ENCODE assay signal across 18 cellular contexts in the genomic region with DNA sequence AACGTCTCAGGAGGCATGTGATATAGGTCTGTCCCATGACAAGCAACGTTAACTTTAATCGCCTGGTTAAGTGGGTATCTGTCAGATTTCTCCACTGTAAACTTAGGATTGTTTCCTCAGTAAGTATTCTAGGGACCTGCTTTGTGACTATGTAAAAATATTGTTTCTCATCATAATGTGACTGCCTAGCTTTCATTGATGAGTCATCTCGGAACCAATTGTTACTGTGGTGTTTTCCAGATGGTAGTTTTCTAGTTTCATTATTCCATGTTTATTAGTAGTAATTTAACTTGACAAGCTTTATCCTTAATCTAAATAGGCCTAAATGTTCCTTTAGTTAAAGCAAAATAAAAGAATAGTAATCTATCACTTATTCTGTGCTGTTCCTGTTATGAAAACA. TPM values are rescaled to one million over a fixed set of nuclear protein-coding genes. Genes with fewer than 3 reads are reported as not detected.
A peak's percentile ranks its signal among the peaks of the same experiment; 100 is the strongest.
DNase-seq lines count a peak whose midpoint lies in the region; ATAC-seq, FAIRE-seq and TF ChIP-seq lines count a peak whose summit lies in the region.
"Had no signal": no experiment of that assay in that cellular context is flagged by ENCODE, and none has a peak within 500 bp of the region (broad histone marks: within the 10 kb centered on the region; RNA-seq: fewer than 3 reads in every experiment).

No MANE protein-coding gene starts in this region.

- dilution Hi-C loops in IMR-90 (cut with HindIII; ENCODE audit: low sequenced_read_pairs, unreplicated experiment): no loop called here

- no peak overlapping the region for H3K9ac ChIP-seq in IMR-90 (ENCODE audit: low read depth, low read length)

- no peak overlapping the region for H2AK9ac ChIP-seq in IMR-90 (replicated peaks; ENCODE audit: low read depth, low read length, poor library complexity)

- no peak overlapping the region for H3K27ac ChIP-seq in A549
- H3K27ac ChIP-seq in IMR-90 (ENCODE audit: insufficient read depth, low read length): no peak overlapping the region
- H3K27ac ChIP-seq: C4-2B had no signal

- no peak overlapping the region for H2AFZ ChIP-seq in IMR-90 (replicated peaks; ENCODE audit: low read length, poor library complexity)

- no peaks in the 10 kb centered on the region for H3K9me3 ChIP-seq in A549
- no peaks in the 10 kb centered on the region for H3K9me3 ChIP-seq in IMR-90 (ENCODE audit: control insufficient read depth, insufficient read depth, low read length)
- H3K9me3 ChIP-seq: BE2C had no signal

- no peaks in the 10 kb centered on the region for H3K9me1 ChIP-seq in IMR-90 (ENCODE audit: insufficient read depth, low read length)

- no peak for ATAC-seq in A549
- peak; percentile 41 for ATAC-seq in GM18520 (IDR thresholded peaks at IDR 0.05; ENCODE audit: unreplicated experiment)
- ATAC-seq in IMR-90 (ENCODE audit: low read depth): no peak
- ATAC-seq in HG03442 (IDR thresholded peaks at IDR 0.05; ENCODE audit: unreplicated experiment): no peak
- ATAC-seq in WTC11: no peak

- BruUV-seq in IMR-90 (replicated peaks; lab: Mats Ljungman, UMichigan): no TSS peak

- DNase-seq in A549 (ENCODE audit: low read depth in 1 of 2, low spot score in 1 of 2): no peak
- DNase-seq in IMR-90: no peak
- DNase-seq in dermis blood vessel endothelial cell: peak; percentile 23
- DNase-seq in kidney tubule cell (ENCODE audit: low spot score): no peak
- no peak for DNase-seq in WTC11 (ENCODE audit: low spot score)
- DNase-seq in NCI-H2029 treated with DMSO at 0.1 percent for 48 hours (lab: John Stamatoyannopoulos, UW): no peak
- DNase-seq: 8988T; BE2C; CD4-positive, alpha-beta memory T cell; GF-D8; GOT3; H9; KBM-7 had no signal

- H3K9me3 Mint-ChIP-seq in WTC11: peaks cover 6% of the 10 kb centered on the region
- H3K9me3 Mint-ChIP-seq: H9 had no signal

- H3K18ac ChIP-seq in IMR-90 (ENCODE audit: low read depth, low read length): no peak overlapping the region

- FAIRE-seq in A549 (lab: Jason Lieb, UNC): no peak
- FAIRE-seq: D721Med, HTR-8/SVneo had no signal

- H2AK5ac ChIP-seq in IMR-90 (ENCODE audit: low read depth, low read length): no peak overlapping the region

- no peak overlapping the region for H3K4ac ChIP-seq in IMR-90 (ENCODE audit: low read depth, low read length)

- TF ChIP-seq CTCF in A549 (IDR thresholded peaks at IDR 0.05) (no peak), IMR-90 (conservative IDR thresholded peaks at IDR 0.05; ENCODE audit: low read depth, low read length) (no peak), WTC11 (IDR thresholded peaks at IDR 0.05) (no peak)

- H3K4me1 ChIP-seq in A549: no peaks in the 10 kb centered on the region
- no peaks in the 10 kb centered on the region for H3K4me1 ChIP-seq in IMR-90 (ENCODE audit: control insufficient read depth, insufficient read depth, low read length)
- H3K4me1 ChIP-seq: BE2C had no signal

- no peak overlapping the region for H2BK20ac ChIP-seq in IMR-90 (ENCODE audit: low read depth, low read length)

- H3K27me3 ChIP-seq in IMR-90 (ENCODE audit: control insufficient read depth, insufficient read depth, low read length): peaks cover 7% of the 10 kb centered on the region
- H3K27me3 ChIP-seq: BE2C had no signal

- H4K91ac ChIP-seq in IMR-90 (ENCODE audit: insufficient read depth, low read depth, low read length): no peak overlapping the region

- no peak overlapping the region for H4K8ac ChIP-seq in IMR-90 (ENCODE audit: low read depth in 2 of 2, low read length in 2 of 2)

- no peaks in the 10 kb centered on the region for H4K20me1 ChIP-seq in IMR-90 (ENCODE audit: insufficient read depth, low read length)

- no peak overlapping the region for H2BK5ac ChIP-seq in IMR-90 (ENCODE audit: low read depth, low read length, poor library complexity, severe bottlenecking)

- no peak overlapping the region for H2BK120ac ChIP-seq in IMR-90 (ENCODE audit: low read depth, low read length)

- H3K4me3 ChIP-seq in A549 (no peak overlapping the region), IMR-90 (ENCODE audit: insufficient read depth, low read depth, low read length) (no peak overlapping the region)

- CTCF ChIA-PET in A549 (lab: Yijun Ruan, JAX) (no interaction called here), IMR-90 (lab: Yijun Ruan, JAX) (interaction anchor here (0.6 kb wide), 1 partner anchor 572 kb away, joined by 3 read pairs; no protein-coding TSS in a partner anchor), WTC11 (lab: Charles Lee) (interaction anchor here (1.6 kb wide), 1 partner anchor 144 kb away, joined by 3 read pairs; no protein-coding TSS in a partner anchor)

- H3K56ac ChIP-seq in IMR-90 (ENCODE audit: extremely low read depth, insufficient read depth, low read length): no peak overlapping the region

- no peak overlapping the region for H3K14ac ChIP-seq in IMR-90 (replicated peaks; ENCODE audit: low read depth, low read length)

- no peaks in the 10 kb centered on the region for H3K79me1 ChIP-seq in IMR-90 (ENCODE audit: low read depth in 1 of 2, low read length in 2 of 2)

- no peaks in the 10 kb centered on the region for H3K36me3 Mint-ChIP-seq in WTC11
- H3K36me3 Mint-ChIP-seq: CD4-positive, alpha-beta memory T cell had no signal

- no peak overlapping the region for H3K23ac ChIP-seq in IMR-90 (ENCODE audit: low read depth, low read length)

- H2BK15ac ChIP-seq in IMR-90 (ENCODE audit: low read depth, low read length): no peak overlapping the region

- TF ChIP-seq POLR2A in A549 (IDR thresholded peaks at IDR 0.05; ENCODE audit: low read length) (no peak), IMR-90 (IDR thresholded peaks at IDR 0.05; ENCODE audit: low read depth, low read length) (no peak)

- in situ Hi-C loops in IMR-90 (cut with MboI; ENCODE audit: low sequenced_read_pairs): no loop called here

- WGBS in A549 (ENCODE audit: missing lambda C conversion rate): 89% methylated on average over 4 of the region's 4 CpGs
- no CpG with 5 or more reads among the region's 4 CpGs for WGBS in IMR-90 (ENCODE audit: extremely low coverage in 2 of 2, insufficient read length in 1 of 2), 2 experiments

- H3K27me3 Mint-ChIP-seq in WTC11 (ENCODE audit: low read depth): no peaks in the 10 kb centered on the region; the same call in 1 of the 2 replicates

- no peak for TF ChIP-seq RAD21 in A549 (conservative IDR thresholded peaks at IDR 0.05 in 1 of 2, IDR thresholded peaks at IDR 0.05 in 1 of 2)
- no peak for TF ChIP-seq RAD21 in IMR-90 (IDR thresholded peaks at IDR 0.05; ENCODE audit: low read length)

- H3K4me1 Mint-ChIP-seq in WTC11: no peaks in the 10 kb centered on the region
- H3K4me1 Mint-ChIP-seq: CD4-positive, alpha-beta memory T cell; H9 had no signal

- intact Hi-C loops in IMR-90 (cut with micrococcal nuclease): no loop called here

- H3K4me2 ChIP-seq in A549 (no peak overlapping the region), IMR-90 (ENCODE audit: low read depth, low read length) (no peak overlapping the region)

- no peak overlapping the region for H4K5ac ChIP-seq in IMR-90 (ENCODE audit: low read depth, low read length)

- no peak overlapping the region for H3K4me3 Mint-ChIP-seq in WTC11
- H3K4me3 Mint-ChIP-seq: CD4-positive, alpha-beta memory T cell; H9 had no signal

- POLR2A ChIA-PET in A549 (lab: Yijun Ruan, JAX): no interaction called here
- POLR2A ChIA-PET in IMR-90 (lab: Charles Lee; ENCODE audit: unreplicated experiment): no interaction called here
- POLR2A ChIA-PET in WTC11 (lab: Charles Lee): no interaction called here

- H3K36me3 ChIP-seq in IMR-90 (ENCODE audit: control insufficient read depth, insufficient read depth, low read length): no peaks in the 10 kb centered on the region
- H3K36me3 ChIP-seq: BE2C had no signal

- no peak overlapping the region for H3K27ac Mint-ChIP-seq in WTC11
- H3K27ac Mint-ChIP-seq: CD4-positive, alpha-beta memory T cell; H9 had no signal

- no peak for TF ChIP-seq EP300 in A549 (IDR thresholded peaks at IDR 0.05)

TF ChIP-seq in A549, 52 proteins besides CTCF, POLR2A, EP300 and RAD21 (continues in another document):
- no peak for TF ChIP-seq HEYL (CRISPR knock-in tag; IDR thresholded peaks at IDR 0.05)
- no peak for TF ChIP-seq HOXA7 (CRISPR knock-in tag; IDR thresholded peaks at IDR 0.05)
- no peak for TF ChIP-seq FOSL2 (IDR thresholded peaks at IDR 0.05)
- peak; percentile 39; the same call in 1 of the 2 replicates for TF ChIP-seq FOSL2 (CRISPR knock-in tag; IDR thresholded peaks at IDR 0.05)

TF ChIP-seq in IMR-90, 13 proteins besides CTCF, POLR2A, EP300 and RAD21 (continues in another document):
- no peak for TF ChIP-seq MAZ (IDR thresholded peaks at IDR 0.05; ENCODE audit: borderline replicate concordance, low read depth, low read length)
- TF ChIP-seq FOS (IDR thresholded peaks at IDR 0.05; ENCODE audit: low read depth, low read length): 0 out of 2 replicates have a peak, but pooled peaks have one; percentile 6
- no peak for TF ChIP-seq MAFK (IDR thresholded peaks at IDR 0.05; ENCODE audit: low read depth, low read length)
- no peak for TF ChIP-seq CEBPB (IDR thresholded peaks at IDR 0.05; ENCODE audit: low read depth, low read length)

TF ChIP-seq in WTC11, 78 proteins besides CTCF, POLR2A, EP300 and RAD21 (continues in another document):
- TF ChIP-seq TEAD4 (CRISPR knock-in tag; IDR thresholded peaks at IDR 0.05): no peak

RNA-seq across cellular contexts. Expression of a gene that starts 28.2 kb away (rescaled TPM):
- polyA plus RNA-seq in A549 (2011; rRNA removed): 0.97 and 1.2 TPM in 2 replicates
- 0.70 and 1.2 TPM in 2 replicates for polyA plus RNA-seq in A549 (2012; cell fraction: cytosol; rRNA removed)
- polyA plus RNA-seq in A549 (2012; cell fraction: nucleus; rRNA removed): 2.2 and 2.5 TPM in 2 replicates
- 1.3 to 1.6 TPM (median 1.4 TPM) in 3 replicates for polyA plus RNA-seq in A549 (2017; fragmentation: RNase III; extraction: RNeasy Plus Mini Kit Qiagen cat#74134 plus additional on column Dnase treatment)
- 0.37 and 0.78 TPM in 2 replicates for polyA minus RNA-seq in A549 (2011; rRNA and poly(A)+ RNA removed)
- 2.5 and 3.3 TPM in 2 replicates for total RNA-seq in IMR-90 (2012; rRNA removed)
- polyA plus RNA-seq in IMR-90 (2012; rRNA removed): 4.0 and 4.2 TPM in 2 replicates
- polyA plus RNA-seq in IMR-90 (2012; cell fraction: cytosol; rRNA removed): 1.8 and 5.7 TPM in 2 replicates
- 10.4 and 10.7 TPM in 2 replicates for polyA plus RNA-seq in IMR-90 (2012; cell fraction: nucleus; rRNA removed; ENCODE audit: low replicate concordance)
- total RNA-seq in dermis blood vessel endothelial cell: 0.51 and 0.98 TPM in 2 replicates
- 0.15 to 0.21 TPM (median 0.18 TPM) in 3 replicates for total RNA-seq in WTC11 (2021)
- total RNA-seq: CD4-positive, alpha-beta memory T cell; H9 had no signal
- polyA plus RNA-seq: CD4-positive, alpha-beta memory T cell had no signal
